ENCODE assay signal across 13 cellular contexts in the genomic region with DNA sequence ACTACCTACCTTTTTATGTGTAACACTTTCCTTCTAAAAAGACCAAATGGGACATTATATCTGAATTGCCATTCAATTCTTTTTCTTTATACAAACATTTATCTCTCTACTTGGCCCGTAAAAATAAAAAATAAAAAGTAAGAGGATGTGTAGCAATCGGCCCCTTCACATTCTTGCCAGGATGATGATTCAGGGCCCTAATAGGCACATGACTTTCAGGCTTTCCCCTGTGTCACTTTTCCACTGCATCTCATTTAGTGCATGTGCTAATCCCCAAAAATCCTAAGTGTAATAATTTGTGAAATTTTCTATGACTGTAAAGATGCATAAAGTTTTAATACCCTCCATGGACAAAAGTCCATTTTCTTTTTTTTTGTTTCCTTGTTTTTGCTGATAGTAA. TPM values are rescaled to one million over a fixed set of nuclear protein-coding genes. Genes with fewer than 3 reads are reported as not detected.
A peak's percentile ranks its signal among the peaks of the same experiment; 100 is the strongest.
DNase-seq lines count a peak whose midpoint lies in the region; ATAC-seq and TF ChIP-seq lines count a peak whose summit lies in the region.
"Had no signal": no experiment of that assay in that cellular context is flagged by ENCODE, and none has a peak within 500 bp of the region (broad histone marks: within the 10 kb centered on the region; RNA-seq: fewer than 3 reads in every experiment).

No MANE protein-coding gene starts in this region.

- peaks cover 6% of the 10 kb centered on the region for H3K36me3 Mint-ChIP-seq in memory B cell
- H3K36me3 Mint-ChIP-seq in endothelial cell (ENCODE audit: low read depth, unreplicated experiment) = no peaks in the 10 kb centered on the region

- peak overlapping the region; percentile 70 for H3K27ac ChIP-seq in mammary epithelial cell (ENCODE audit: insufficient read depth, low read depth, low read length)
- H3K27ac ChIP-seq: C4-2B had no signal

- TF ChIP-seq CTCF in mammary epithelial cell (conservative IDR thresholded peaks at IDR 0.05 in 1 of 2, IDR thresholded peaks at IDR 0.05 in 1 of 2; ENCODE audit: extremely low read depth in 1 of 2, insufficient read depth in 1 of 2, low read depth in 1 of 2, low read length in 2 of 2) (no peak), GM10248 (IDR thresholded peaks at IDR 0.05; ENCODE audit: control extremely low read depth, extremely low read depth, low read depth, missing control alignments) (no peak), endothelial cell (IDR thresholded peaks at IDR 0.05; ENCODE audit: unreplicated experiment) (no peak)

- no peak overlapping the region for H3K4me3 ChIP-seq in mammary epithelial cell (replicated peaks in 1 of 3; ENCODE audit: insufficient read depth in 1 of 3, low read depth in 2 of 3, low read length in 3 of 3)

- no TSS peak for BruUV-seq in mammary epithelial cell (replicated peaks; lab: Mats Ljungman, UMichigan)

- ATAC-seq in memory B cell (ENCODE audit: low read depth) = no peak
- ATAC-seq: stimulated activated naive CD8-positive, alpha-beta T cell treated with anti-CD3 and anti-CD28 coated beads, Interleukin-15, Interleukin-2, amounts not matched to agents 100 U/mL and 50 U/mL, for 24 hours had no signal

- H3K27me3 Mint-ChIP-seq in memory B cell (no peaks in the 10 kb centered on the region), endothelial cell (ENCODE audit: unreplicated experiment) (no peaks in the 10 kb centered on the region)
- H3K27me3 Mint-ChIP-seq: activated CD4-positive, alpha-beta memory T cell treated with anti-CD3 and anti-CD28 coated beads for 36 hours had no signal

- 31% methylated on average over 2 of the region's 2 CpGs for WGBS in mammary epithelial cell (ENCODE audit: low coverage, missing lambda C conversion rate)

- intact Hi-C loops in mammary epithelial cell (cut with micrococcal nuclease) = no loop called here

- H3K27ac Mint-ChIP-seq in memory B cell (peak overlapping the region; percentile 80), endothelial cell (ENCODE audit: unreplicated experiment) (no peak overlapping the region)
- H3K27ac Mint-ChIP-seq: activated CD4-positive, alpha-beta memory T cell treated with anti-CD3 and anti-CD28 coated beads for 36 hours had no signal

- dilution Hi-C loops in mammary epithelial cell (cut with HindIII; ENCODE audit: low sequenced_read_pairs) = no loop called here

- peaks cover 25% of the 10 kb centered on the region for H3K4me1 ChIP-seq in mammary epithelial cell (ENCODE audit: insufficient read depth, low read length)

- no peaks in the 10 kb centered on the region for H3K36me3 ChIP-seq in mammary epithelial cell (ENCODE audit: insufficient read depth, low read length)

- H3K4me3 Mint-ChIP-seq in memory B cell = no peak overlapping the region
- no peak overlapping the region for H3K4me3 Mint-ChIP-seq in endothelial cell (ENCODE audit: unreplicated experiment)
- H3K4me3 Mint-ChIP-seq: activated CD4-positive, alpha-beta memory T cell treated with anti-CD3 and anti-CD28 coated beads for 36 hours had no signal

- H3K27me3 ChIP-seq in mammary epithelial cell (ENCODE audit: insufficient read depth, low read length) = no peaks in the 10 kb centered on the region

- H3K4me2 ChIP-seq in mammary epithelial cell (ENCODE audit: insufficient read depth, low read depth, low read length) = peak overlapping the region; percentile 37

- no peaks in the 10 kb centered on the region for H4K20me1 ChIP-seq in mammary epithelial cell (ENCODE audit: insufficient read depth, low read length)

- in situ Hi-C loops in mammary epithelial cell (cut with MboI; ENCODE audit: low sequenced_read_pairs in 2 of 2) = no loop called here

- POLR2A ChIA-PET in GM10248 (lab: Yijun Ruan, JAX) = no interaction called here

- H3K9ac ChIP-seq in mammary epithelial cell (ENCODE audit: insufficient read depth, low read length) = no peak overlapping the region

- no peaks in the 10 kb centered on the region for H3K79me2 ChIP-seq in mammary epithelial cell (ENCODE audit: insufficient read depth, low read length)

- H3K9me3 Mint-ChIP-seq in memory B cell = peaks cover 6% of the 10 kb centered on the region
- H3K9me3 Mint-ChIP-seq in endothelial cell (ENCODE audit: unreplicated experiment) = no peaks in the 10 kb centered on the region

- H3K4me1 Mint-ChIP-seq in memory B cell = peaks cover 19% of the 10 kb centered on the region
- H3K4me1 Mint-ChIP-seq in endothelial cell (ENCODE audit: unreplicated experiment) = no peaks in the 10 kb centered on the region

- H3K9me3 ChIP-seq in mammary epithelial cell (replicated peaks; ENCODE audit: insufficient read depth, low read length) = peaks cover 3% of the 10 kb centered on the region

- peak overlapping the region; percentile 54 for H2AFZ ChIP-seq in mammary epithelial cell (ENCODE audit: low read depth, low read length)

- DNase-seq in AG08395 (ENCODE audit: low spot score) (peak; percentile 71), M059J (ENCODE audit: low read depth) (peak; percentile 76), mammary epithelial cell (peak; percentile 71), memory B cell (ENCODE audit: low spot score in 2 of 2) (no peak), NCI-H1436 treated with DMSO at 0.1 percent for 48 hours (lab: John Stamatoyannopoulos, UW) (no peak), GM10248 (ENCODE audit: extremely low spot score) (no peak), NCI-H1105 (lab: John Stamatoyannopoulos, UW) (no peak), endothelial cell (ENCODE audit: low spot score) (no peak)
- DNase-seq: activated CD4-positive, alpha-beta memory T cell treated with anti-CD3 and anti-CD28 coated beads for 36 hours; activated naive CD4-positive, alpha-beta T cell treated with Interleukin-2 at 50 U/mL for 16 hours; NCI-H524 treated with DMSO at 0.1 percent for 48 hours; stimulated activated naive CD8-positive, alpha-beta T cell treated with anti-CD3 and anti-CD28 coated beads, Interleukin-15, Interleukin-2, amounts not matched to agents 100 U/mL and 50 U/mL, for 24 hours had no signal

- CTCF ChIA-PET in mammary epithelial cell (lab: Charles Lee; ENCODE audit: low non-redundant PET) = no interaction called here
- CTCF ChIA-PET in GM10248 (lab: Yijun Ruan, JAX) = no interaction called here

RNA-seq across cellular contexts. Expression of a gene that starts 23.0 kb away (rescaled TPM):
- total RNA-seq in M059J (2014; rRNA removed; shearing (Covaris generic)) = 27.6 and 36.4 TPM in 2 replicates
- total RNA-seq in mammary epithelial cell (10 to 100 TPM; 63.8 to 97.7 TPM), endothelial cell (ENCODE audit: unreplicated experiment) (33.0 TPM)
- polyA plus RNA-seq in mammary epithelial cell = 26.1 TPM
- polyA minus RNA-seq in mammary epithelial cell = 65.9 TPM

Comparison
In these comparisons a context has a peak if more than half of its experiments do, and no peak if none do; other contexts are left out.
1. DNase-seq: peak in AG08395 (single experiment), M059J (single experiment) and mammary epithelial cell (single experiment); none in memory B cell (0 of 2), NCI-H1436 treated with DMSO at 0.1 percent for 48 hours (single experiment), GM10248 (single experiment), NCI-H1105 (single experiment) and endothelial cell (single experiment).